1 cellular context compared by ENCODE assay signal in the genomic region with DNA sequence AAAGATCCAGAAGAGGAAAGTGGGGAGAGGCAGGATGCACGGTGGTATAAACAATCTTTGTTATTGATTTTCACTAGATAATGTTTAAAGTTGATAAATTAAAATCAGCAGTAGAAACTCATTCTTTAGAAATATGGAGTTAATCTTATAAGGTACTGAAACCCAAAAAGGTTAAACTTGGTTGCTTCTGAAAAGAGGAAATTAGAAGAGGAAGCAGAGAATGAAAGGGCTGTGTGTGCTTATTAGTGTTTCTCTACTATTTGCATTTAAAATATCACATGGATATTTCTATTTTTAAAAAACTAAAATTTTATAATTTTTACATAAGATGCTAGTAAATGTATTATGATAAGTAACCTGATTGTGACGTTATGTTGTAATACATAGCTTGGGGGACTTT.
A peak's percentile ranks its signal among the peaks of the same experiment; 100 is the strongest.
TF ChIP-seq lines count a peak whose summit lies in the region.

No MANE protein-coding gene starts in this region.

TF ChIP-seq in GM12878, 131 proteins besides CTCF, POLR2A, EP300 and RAD21:
- TF ChIP-seq ATF7 (IDR thresholded peaks at IDR 0.05; ENCODE audit: low read depth) (no peak), SREBF1 (IDR thresholded peaks at IDR 0.05; ENCODE audit: low read length) (no peak), MEF2A (IDR thresholded peaks at IDR 0.05; ENCODE audit: insufficient read depth, low read depth, low read length) (0 out of 2 replicates have a peak, but pooled peaks have one; percentile 60), E2F4 (IDR thresholded peaks at IDR 0.05; ENCODE audit: low read depth, low read length) (no peak), RELA (IDR thresholded peaks at IDR 0.05; ENCODE audit: borderline replicate concordance, partially characterized antibody) (no peak), FOS (IDR thresholded peaks at IDR 0.05; ENCODE audit: borderline replicate concordance, extremely low read depth, insufficient read length) (no peak), NR2C1 (IDR thresholded peaks at IDR 0.05) (no peak), NFIC (IDR thresholded peaks at IDR 0.05; ENCODE audit: low read depth, low read length) (0 out of 2 replicates have a peak, but pooled peaks have one; percentile 20), ZZZ3 (IDR thresholded peaks at IDR 0.05; ENCODE audit: control insufficient read depth, insufficient read length, low read depth) (no peak), POLR2AphosphoS2 (IDR thresholded peaks at IDR 0.05; ENCODE audit: low read depth, low read length) (no peak), SIX5 (IDR thresholded peaks at IDR 0.05; ENCODE audit: low read depth, low read length, severe bottlenecking) (no peak), SPI1 (IDR thresholded peaks at IDR 0.05; ENCODE audit: borderline replicate concordance, insufficient read depth, low read depth, low read length) (peak; percentile 32; the same call in 1 of the 2 replicates), IKZF2 (IDR thresholded peaks at IDR 0.05) (no peak), ZBTB11 (CRISPR knock-in tag; IDR thresholded peaks at IDR 0.05) (no peak), MYC (IDR thresholded peaks at IDR 0.05; ENCODE audit: insufficient read depth, insufficient read length, insufficient replicate concordance, low read length, severe bottlenecking) (no peak), TCF3 (IDR thresholded peaks at IDR 0.05; ENCODE audit: borderline replicate concordance, insufficient read depth, low read depth, low read length) (no peak), RAD51 (IDR thresholded peaks at IDR 0.05) (no peak), ZNF24 (IDR thresholded peaks at IDR 0.05) (no peak), JUND (IDR thresholded peaks at IDR 0.05; ENCODE audit: low read depth, low read length) (no peak), CREM (IDR thresholded peaks at IDR 0.05; ENCODE audit: low read depth) (no peak), BRCA1 (IDR thresholded peaks at IDR 0.05; ENCODE audit: low read depth, low read length) (no peak), MTA2 (IDR thresholded peaks at IDR 0.05; ENCODE audit: low read depth) (0 out of 2 replicates have a peak, but pooled peaks have one; percentile 17), GABPA (IDR thresholded peaks at IDR 0.05; ENCODE audit: low read depth) (no peak), RBBP5 (conservative IDR thresholded peaks at IDR 0.05) (no peak), ZNF687 (IDR thresholded peaks at IDR 0.05) (no peak), JUNB (IDR thresholded peaks at IDR 0.05) (peak; percentile 23; the same call in 1 of the 2 replicates)
- TF ChIP-seq, protein P1, sequence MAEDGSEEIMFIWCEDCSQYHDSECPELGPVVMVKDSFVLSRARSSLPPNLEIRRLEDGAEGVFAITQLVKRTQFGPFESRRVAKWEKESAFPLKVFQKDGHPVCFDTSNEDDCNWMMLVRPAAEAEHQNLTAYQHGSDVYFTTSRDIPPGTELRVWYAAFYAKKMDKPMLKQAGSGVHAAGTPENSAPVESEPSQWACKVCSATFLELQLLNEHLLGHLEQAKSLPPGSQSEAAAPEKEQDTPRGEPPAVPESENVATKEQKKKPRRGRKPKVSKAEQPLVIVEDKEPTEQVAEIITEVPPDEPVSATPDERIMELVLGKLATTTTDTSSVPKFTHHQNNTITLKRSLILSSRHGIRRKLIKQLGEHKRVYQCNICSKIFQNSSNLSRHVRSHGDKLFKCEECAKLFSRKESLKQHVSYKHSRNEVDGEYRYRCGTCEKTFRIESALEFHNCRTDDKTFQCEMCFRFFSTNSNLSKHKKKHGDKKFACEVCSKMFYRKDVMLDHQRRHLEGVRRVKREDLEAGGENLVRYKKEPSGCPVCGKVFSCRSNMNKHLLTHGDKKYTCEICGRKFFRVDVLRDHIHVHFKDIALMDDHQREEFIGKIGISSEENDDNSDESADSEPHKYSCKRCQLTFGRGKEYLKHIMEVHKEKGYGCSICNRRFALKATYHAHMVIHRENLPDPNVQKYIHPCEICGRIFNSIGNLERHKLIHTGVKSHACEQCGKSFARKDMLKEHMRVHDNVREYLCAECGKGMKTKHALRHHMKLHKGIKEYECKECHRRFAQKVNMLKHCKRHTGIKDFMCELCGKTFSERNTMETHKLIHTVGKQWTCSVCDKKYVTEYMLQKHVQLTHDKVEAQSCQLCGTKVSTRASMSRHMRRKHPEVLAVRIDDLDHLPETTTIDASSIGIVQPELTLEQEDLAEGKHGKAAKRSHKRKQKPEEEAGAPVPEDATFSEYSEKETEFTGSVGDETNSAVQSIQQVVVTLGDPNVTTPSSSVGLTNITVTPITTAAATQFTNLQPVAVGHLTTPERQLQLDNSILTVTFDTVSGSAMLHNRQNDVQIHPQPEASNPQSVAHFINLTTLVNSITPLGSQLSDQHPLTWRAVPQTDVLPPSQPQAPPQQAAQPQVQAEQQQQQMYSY (CRISPR knock-in tag; IDR thresholded peaks at IDR 0.05): no peak
- TF ChIP-seq, protein P2, sequence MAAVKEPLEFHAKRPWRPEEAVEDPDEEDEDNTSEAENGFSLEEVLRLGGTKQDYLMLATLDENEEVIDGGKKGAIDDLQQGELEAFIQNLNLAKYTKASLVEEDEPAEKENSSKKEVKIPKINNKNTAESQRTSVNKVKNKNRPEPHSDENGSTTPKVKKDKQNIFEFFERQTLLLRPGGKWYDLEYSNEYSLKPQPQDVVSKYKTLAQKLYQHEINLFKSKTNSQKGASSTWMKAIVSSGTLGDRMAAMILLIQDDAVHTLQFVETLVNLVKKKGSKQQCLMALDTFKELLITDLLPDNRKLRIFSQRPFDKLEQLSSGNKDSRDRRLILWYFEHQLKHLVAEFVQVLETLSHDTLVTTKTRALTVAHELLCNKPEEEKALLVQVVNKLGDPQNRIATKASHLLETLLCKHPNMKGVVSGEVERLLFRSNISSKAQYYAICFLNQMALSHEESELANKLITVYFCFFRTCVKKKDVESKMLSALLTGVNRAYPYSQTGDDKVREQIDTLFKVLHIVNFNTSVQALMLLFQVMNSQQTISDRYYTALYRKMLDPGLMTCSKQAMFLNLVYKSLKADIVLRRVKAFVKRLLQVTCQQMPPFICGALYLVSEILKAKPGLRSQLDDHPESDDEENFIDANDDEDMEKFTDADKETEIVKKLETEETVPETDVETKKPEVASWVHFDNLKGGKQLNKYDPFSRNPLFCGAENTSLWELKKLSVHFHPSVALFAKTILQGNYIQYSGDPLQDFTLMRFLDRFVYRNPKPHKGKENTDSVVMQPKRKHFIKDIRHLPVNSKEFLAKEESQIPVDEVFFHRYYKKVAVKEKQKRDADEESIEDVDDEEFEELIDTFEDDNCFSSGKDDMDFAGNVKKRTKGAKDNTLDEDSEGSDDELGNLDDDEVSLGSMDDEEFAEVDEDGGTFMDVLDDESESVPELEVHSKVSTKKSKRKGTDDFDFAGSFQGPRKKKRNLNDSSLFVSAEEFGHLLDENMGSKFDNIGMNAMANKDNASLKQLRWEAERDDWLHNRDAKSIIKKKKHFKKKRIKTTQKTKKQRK (IDR thresholded peaks at IDR 0.05; ENCODE audit: low read depth, low read length): no peak
- TF ChIP-seq, protein P3, sequence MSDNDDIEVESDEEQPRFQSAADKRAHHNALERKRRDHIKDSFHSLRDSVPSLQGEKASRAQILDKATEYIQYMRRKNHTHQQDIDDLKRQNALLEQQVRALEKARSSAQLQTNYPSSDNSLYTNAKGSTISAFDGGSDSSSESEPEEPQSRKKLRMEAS (IDR thresholded peaks at IDR 0.05; ENCODE audit: low read depth, low read length): no peak
TF ChIP-seq in GM12878: peak in this region for 5.
